Comparison of ENCODE assay signal across 1 cellular context in genomic region chr4:140615451-140615850, GRCh38.
TF ChIP-seq lines count a peak whose summit lies in the region.

No MANE protein-coding gene starts in this region.

TF ChIP-seq in HepG2, 621 proteins besides CTCF, POLR2A, EP300 and RAD21 (continued from another document):
- TF ChIP-seq FOXA1 (IDR thresholded peaks at IDR 0.05) (no peak), FOXA1 (CRISPR knock-in tag; IDR thresholded peaks at IDR 0.05) (peak; percentile 77), ZFX (CRISPR knock-in tag; IDR thresholded peaks at IDR 0.05; ENCODE audit: low read depth) (no peak), CCAR2 (optimal IDR thresholded peaks at IDR 0.05; ENCODE audit: low read depth, low read length) (no peak), NCOR1 (IDR thresholded peaks at IDR 0.05; ENCODE audit: borderline replicate concordance, low read length) (0 out of 2 replicates have a peak, but pooled peaks have one; percentile 13), ARID5B (CRISPR knock-in tag; IDR thresholded peaks at IDR 0.05) (peak; percentile 51; the same call in 1 of the 2 replicates), U2AF2 (IDR thresholded peaks at IDR 0.05; ENCODE audit: low read depth, low read length) (no peak), USF2 (IDR thresholded peaks at IDR 0.05; ENCODE audit: low read depth, low read length) (no peak), USF2 (CRISPR knock-in tag; IDR thresholded peaks at IDR 0.05; ENCODE audit: borderline replicate concordance) (no peak), ZNF609 (CRISPR knock-in tag; IDR thresholded peaks at IDR 0.05; ENCODE audit: borderline replicate concordance) (peak; percentile 41; the same call in 1 of the 2 replicates), FOXJ3 (CRISPR knock-in tag; IDR thresholded peaks at IDR 0.05; ENCODE audit: borderline replicate concordance) (peak; percentile 40; the same call in 1 of the 2 replicates), TFDP2 (CRISPR knock-in tag; IDR thresholded peaks at IDR 0.05) (0 out of 2 replicates have a peak, but pooled peaks have one; percentile 40), SSRP1 (CRISPR knock-in tag; IDR thresholded peaks at IDR 0.05) (no peak), E2F2 (CRISPR knock-in tag; IDR thresholded peaks at IDR 0.05; ENCODE audit: borderline replicate concordance) (no peak), ZNF331 (CRISPR knock-in tag; IDR thresholded peaks at IDR 0.05) (no peak), GLI4 (CRISPR knock-in tag; IDR thresholded peaks at IDR 0.05; ENCODE audit: borderline replicate concordance) (no peak), ZNF775 (CRISPR knock-in tag; IDR thresholded peaks at IDR 0.05; ENCODE audit: borderline replicate concordance) (no peak), ZNF557 (CRISPR knock-in tag; IDR thresholded peaks at IDR 0.05) (no peak), RXRB (CRISPR knock-in tag; IDR thresholded peaks at IDR 0.05; ENCODE audit: borderline replicate concordance) (peak; percentile 35; the same call in 1 of the 2 replicates), MYPOP (CRISPR knock-in tag; IDR thresholded peaks at IDR 0.05) (no peak), ZSCAN5A (CRISPR knock-in tag; IDR thresholded peaks at IDR 0.05; ENCODE audit: borderline replicate concordance) (no peak), ZNF160 (CRISPR knock-in tag; IDR thresholded peaks at IDR 0.05) (no peak), ZFP1 (CRISPR knock-in tag; IDR thresholded peaks at IDR 0.05) (no peak), FOXP4 (CRISPR knock-in tag; IDR thresholded peaks at IDR 0.05) (peak; percentile 69), ZNF260 (CRISPR knock-in tag; IDR thresholded peaks at IDR 0.05; ENCODE audit: borderline replicate concordance, low read depth) (no peak), ZC3H4 (CRISPR knock-in tag; IDR thresholded peaks at IDR 0.05; ENCODE audit: borderline replicate concordance) (no peak), CERS6 (CRISPR knock-in tag; IDR thresholded peaks at IDR 0.05) (no peak), ZNF264 (CRISPR knock-in tag; IDR thresholded peaks at IDR 0.05) (peak; percentile 60; the same call in 1 of the 2 replicates)
